8 cellular contexts compared by ENCODE assay signal in the genomic region with DNA sequence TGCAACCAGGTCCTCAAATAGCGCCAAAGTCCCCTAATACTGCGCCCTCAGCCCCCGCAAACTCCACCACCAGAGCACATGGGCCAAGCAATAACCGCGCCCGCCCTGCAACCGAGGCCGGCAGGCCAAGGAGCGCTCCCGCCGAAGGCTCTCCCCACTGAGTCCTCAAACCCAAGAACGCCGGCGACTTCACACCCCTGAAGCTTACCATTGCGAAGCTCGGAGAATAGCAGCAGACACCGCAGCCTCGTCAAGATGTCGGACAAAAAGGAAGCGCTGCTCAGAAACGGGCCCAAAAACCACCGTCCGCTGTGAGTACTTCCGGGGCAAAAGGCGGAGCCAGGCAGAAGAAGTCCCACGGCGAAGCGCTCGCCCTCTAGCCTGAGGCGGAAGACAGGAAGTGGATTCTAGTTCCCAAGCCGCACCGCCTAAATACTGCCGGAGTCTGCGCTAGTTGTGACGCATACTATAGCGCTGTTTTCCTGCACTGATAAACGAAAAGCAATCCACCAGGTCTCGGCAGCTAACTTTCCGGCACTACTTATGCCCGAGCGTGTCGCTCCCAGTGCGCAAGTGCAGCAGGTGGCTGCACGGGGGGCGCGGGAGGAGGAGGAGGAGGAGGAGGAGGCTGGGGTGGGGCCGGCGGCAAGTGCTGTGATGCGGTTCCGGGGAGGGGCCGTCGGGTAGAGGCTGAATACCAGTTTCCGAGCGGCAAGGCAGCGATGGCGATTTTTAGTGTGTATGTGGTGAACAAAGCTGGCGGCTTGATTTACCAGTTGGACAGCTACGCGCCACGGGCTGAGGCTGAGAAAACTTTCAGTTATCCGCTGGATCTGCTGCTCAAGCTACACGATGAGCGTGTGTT. TPM values are rescaled to one million over a fixed set of nuclear protein-coding genes. Genes with fewer than 3 reads are reported as not detected.
DNase-seq lines count a peak whose midpoint lies in the region; TF ChIP-seq lines count a peak whose summit lies in the region.

Gene RPS25 (minus strand): TSS at position 270 of the 865 bp plus-strand sequence. CDS start 59 bp downstream, at position 211.
A gene with protein sequence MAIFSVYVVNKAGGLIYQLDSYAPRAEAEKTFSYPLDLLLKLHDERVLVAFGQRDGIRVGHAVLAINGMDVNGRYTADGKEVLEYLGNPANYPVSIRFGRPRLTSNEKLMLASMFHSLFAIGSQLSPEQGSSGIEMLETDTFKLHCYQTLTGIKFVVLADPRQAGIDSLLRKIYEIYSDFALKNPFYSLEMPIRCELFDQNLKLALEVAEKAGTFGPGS (plus strand): TSS at position 693 of the 865 bp plus-strand sequence. CDS start 30 bp downstream, at position 723.

- DNase-seq in ELF-1 (ENCODE audit: low read depth, low spot score) (peak; percentile 97), H7 (peak; percentile 95), M059J (ENCODE audit: low read depth) (peak; percentile 97), SHP77 (lab: John Stamatoyannopoulos, UW) (peak; percentile 93 to 95), fibroblast of the aortic adventitia (ENCODE audit: low read depth) (peak; percentile 96)
- peak; percentile 95 for DNase-seq in activated effector memory CD4-positive, alpha-beta T cell treated with Interleukin-2 at 50 U/mL for 16 hours

- peak within 1 kb of the TSS; percentile 96 to 100 (median 99) for H3K27ac Mint-ChIP-seq in nephron
- H3K27ac Mint-ChIP-seq in stimulated activated naive CD8-positive, alpha-beta T cell treated with anti-CD3 and anti-CD28 coated beads, Interleukin-15, Interleukin-2, amounts not matched to agents 100 ng/mL and 50 ng/mL, for 24 hours, result peak within 1 kb of the TSS; percentile 99

- TF ChIP-seq CTCF in fibroblast of the aortic adventitia (IDR thresholded peaks at IDR 0.05; ENCODE audit: insufficient read depth, low read length) (no peak), nephron (IDR thresholded peaks at IDR 0.05; ENCODE audit: unreplicated experiment in 3 of 3) (no peak)

- H3K4me1 Mint-ChIP-seq in nephron, result peaks cover 22% of the 10 kb centered on the region
- H3K4me1 Mint-ChIP-seq in stimulated activated naive CD8-positive, alpha-beta T cell treated with anti-CD3 and anti-CD28 coated beads, Interleukin-15, Interleukin-2, amounts not matched to agents 100 ng/mL and 50 ng/mL, for 24 hours (ENCODE audit: low read depth), result peaks cover 68% of the 10 kb centered on the region

- H3K4me3 ChIP-seq in H7 (ENCODE audit: insufficient read depth, low read depth, low read length) (peak within 1 kb of the TSS; percentile 75), fibroblast of the aortic adventitia (ENCODE audit: low read depth, low read length) (peak within 1 kb of the TSS; percentile 97)

- no peaks in the 10 kb centered on the region for H3K27me3 ChIP-seq in H7 (ENCODE audit: control insufficient read depth, insufficient read depth, low read length)

- no peaks in the 10 kb centered on the region for H3K27me3 Mint-ChIP-seq in nephron (ENCODE audit: low read depth)
- H3K27me3 Mint-ChIP-seq in stimulated activated naive CD8-positive, alpha-beta T cell treated with anti-CD3 and anti-CD28 coated beads, Interleukin-15, Interleukin-2, amounts not matched to agents 100 ng/mL and 50 ng/mL, for 24 hours, result no peaks in the 10 kb centered on the region

- peaks cover 41% of the 10 kb centered on the region for H3K36me3 ChIP-seq in H7 (replicated peaks; ENCODE audit: control insufficient read depth, insufficient read depth, low read length)

- H3K4me3 Mint-ChIP-seq in nephron, result peak within 1 kb of the TSS; percentile 99 to 100 (median 99)
- peak within 1 kb of the TSS; percentile 90 for H3K4me3 Mint-ChIP-seq in stimulated activated naive CD8-positive, alpha-beta T cell treated with anti-CD3 and anti-CD28 coated beads, Interleukin-15, Interleukin-2, amounts not matched to agents 100 ng/mL and 50 ng/mL, for 24 hours

- no peaks in the 10 kb centered on the region for H3K9me3 Mint-ChIP-seq in nephron
- H3K9me3 Mint-ChIP-seq in stimulated activated naive CD8-positive, alpha-beta T cell treated with anti-CD3 and anti-CD28 coated beads, Interleukin-15, Interleukin-2, amounts not matched to agents 100 ng/mL and 50 ng/mL, for 24 hours, result no peaks in the 10 kb centered on the region

- peaks cover 61% of the 10 kb centered on the region for H3K36me3 Mint-ChIP-seq in nephron (ENCODE audit: low read depth)
- peaks cover 72% of the 10 kb centered on the region for H3K36me3 Mint-ChIP-seq in stimulated activated naive CD8-positive, alpha-beta T cell treated with anti-CD3 and anti-CD28 coated beads, Interleukin-15, Interleukin-2, amounts not matched to agents 100 ng/mL and 50 ng/mL, for 24 hours (ENCODE audit: low read depth)

RNA-seq across cellular contexts. Expression of gene RPS25, which starts in this region (rescaled TPM):
- 881 and 959 TPM in 2 replicates for total RNA-seq in H7 (2014; rRNA removed; shearing (Covaris generic))
- 1,736 and 1,882 TPM in 2 replicates for total RNA-seq in M059J (2014; rRNA removed; shearing (Covaris generic))
- 796 and 2,500 TPM in 2 replicates for total RNA-seq in fibroblast of the aortic adventitia (ENCODE audit: low replicate concordance)

RNA-seq across cellular contexts. Expression of the second gene that starts in this region (rescaled TPM):
- 78.3 and 98.2 TPM in 2 replicates for total RNA-seq in H7 (2014; rRNA removed; shearing (Covaris generic))
- total RNA-seq in M059J (2014; rRNA removed; shearing (Covaris generic)), result 114 and 143 TPM in 2 replicates
- total RNA-seq in fibroblast of the aortic adventitia (ENCODE audit: low replicate concordance), result 61.2 and 79.9 TPM in 2 replicates

Comparison
In these comparisons a context has a peak if more than half of its experiments do, and no peak if none do; other contexts are left out.
1. Peak in every context shown above with its lines: DNase-seq and H3K4me3 ChIP-seq.